1 cellular context compared by ENCODE assay signal in the genomic region with DNA sequence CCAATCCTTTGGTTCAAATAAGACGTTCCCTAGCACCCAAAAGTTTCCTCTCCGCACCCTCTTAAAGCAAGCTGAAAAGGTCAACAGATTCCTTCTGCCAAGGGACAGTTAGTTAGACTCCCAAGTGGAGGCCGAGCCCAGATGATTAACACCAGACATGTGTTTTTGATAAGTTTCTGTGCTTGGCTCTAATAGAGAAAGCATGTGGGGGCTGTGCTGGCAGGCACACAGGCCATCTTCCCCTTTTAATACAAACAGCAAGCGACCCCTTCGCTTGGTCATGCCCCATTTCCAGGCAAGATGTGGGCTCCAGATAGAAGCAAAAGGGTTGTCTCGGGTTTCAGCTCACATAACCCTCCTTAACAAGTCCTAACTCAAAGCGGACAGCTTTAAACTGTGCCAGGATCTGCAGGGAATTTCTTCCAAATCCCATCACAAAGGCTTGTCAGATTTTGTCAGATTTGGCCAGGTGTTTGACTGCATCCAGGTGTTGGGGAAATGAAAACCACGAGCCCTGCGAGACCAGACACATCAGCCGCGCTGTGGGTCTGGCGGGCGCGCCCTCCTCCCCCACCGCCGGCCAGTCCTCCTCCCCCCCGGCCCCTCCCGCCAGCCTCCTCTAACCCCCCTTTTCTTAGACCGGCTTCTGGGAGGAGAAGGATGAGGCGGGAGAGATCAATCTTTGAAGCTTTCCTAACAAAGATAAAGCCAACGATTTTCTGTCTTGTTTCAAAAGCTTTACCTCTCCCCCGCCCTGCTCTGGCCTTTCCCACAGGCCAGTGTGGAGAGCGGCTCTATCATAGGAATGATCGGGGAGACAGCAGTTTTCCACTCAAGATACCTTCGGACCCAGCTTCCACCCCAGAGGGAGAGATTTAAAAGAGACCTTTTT.
TF ChIP-seq lines count a peak whose summit lies in the region.

No MANE protein-coding gene starts in this region.

TF ChIP-seq in K562, 482 proteins besides CTCF, POLR2A, EP300 and RAD21 (continued from another document and continues in another):
- TF ChIP-seq TOE1 (IDR thresholded peaks at IDR 0.05; ENCODE audit: borderline replicate concordance) (peak; percentile 30; the same call in 1 of the 2 replicates), TOE1 (CRISPR knock-in tag; IDR thresholded peaks at IDR 0.05; ENCODE audit: borderline replicate concordance, low read depth) (no peak), ZBTB7A (IDR thresholded peaks at IDR 0.05; ENCODE audit: borderline replicate concordance, control insufficient read depth, low read depth, low read length) (peak; percentile 37; the same call in 1 of the 2 replicates), HDAC6 (IDR thresholded peaks at IDR 0.05; ENCODE audit: low read depth, low read length) (no peak), SRSF9 (IDR thresholded peaks at IDR 0.05; ENCODE audit: borderline replicate concordance, low read depth, low read length) (no peak), RFX7 (CRISPR knock-in tag; IDR thresholded peaks at IDR 0.05) (0 out of 2 replicates have a peak, but pooled peaks have one; percentile 8), MYBL2 (IDR thresholded peaks at IDR 0.05; ENCODE audit: low read depth) (no peak), MYBL2 (CRISPR knock-in tag; IDR thresholded peaks at IDR 0.05; ENCODE audit: borderline replicate concordance) (no peak), GATAD2B (IDR thresholded peaks at IDR 0.05; ENCODE audit: borderline replicate concordance) (peak; percentile 73), TRIM24 (IDR thresholded peaks at IDR 0.05) (peak in 1 of 2 experiments; percentile 14; a peak in 1 of 4 replicates), ZNF644 (tag; IDR thresholded peaks at IDR 0.05; ENCODE audit: low read depth) (0 out of 2 replicates have a peak, but pooled peaks have one; percentile 9), MAZ (CRISPR knock-in tag; conservative IDR thresholded peaks at IDR 0.05 in 1 of 2, IDR thresholded peaks at IDR 0.05 in 1 of 2) (peak; percentile 63 to 76; a peak in 3 of 4 replicates), POLR2B (IDR thresholded peaks at IDR 0.05; ENCODE audit: low read depth, partially characterized antibody) (peak; percentile 63), PHB2 (IDR thresholded peaks at IDR 0.05; ENCODE audit: low read depth) (no peak), TAL1 (IDR thresholded peaks at IDR 0.05) (0 out of 2 replicates have a peak, but pooled peaks have one; percentile 12), KAT8 (IDR thresholded peaks at IDR 0.05; ENCODE audit: low read depth) (no peak), EP400 (IDR thresholded peaks at IDR 0.05) (peak; percentile 27), BRCA1 (IDR thresholded peaks at IDR 0.05) (no peak), BRCA1 (CRISPR knock-in tag; IDR thresholded peaks at IDR 0.05) (no peak), RFX5 (IDR thresholded peaks at IDR 0.05; ENCODE audit: low read depth, low read length) (no peak), GTF2E2 (tag; IDR thresholded peaks at IDR 0.05) (peak; percentile 47; the same call in 1 of the 2 replicates), ZNF224 (CRISPR knock-in tag; IDR thresholded peaks at IDR 0.05) (no peak), TBP (optimal IDR thresholded peaks at IDR 0.05; ENCODE audit: low read depth, low read length) (peak; percentile 34), MTA1 (IDR thresholded peaks at IDR 0.05; ENCODE audit: borderline replicate concordance) (peak; percentile 56; the same call in 1 of the 2 replicates), SMARCA4 (IDR thresholded peaks at IDR 0.05) (peak; percentile 43; the same call in 1 of the 2 replicates), SMAD2 (IDR thresholded peaks at IDR 0.05; ENCODE audit: low read depth, low read length) (no peak), GATA2 (CRISPR knock-in tag; IDR thresholded peaks at IDR 0.05) (peak; percentile 55), TEAD2 (tag; IDR thresholded peaks at IDR 0.05) (0 out of 2 replicates have a peak, but pooled peaks have one; percentile 10), KDM5B (IDR thresholded peaks at IDR 0.05; ENCODE audit: insufficient replicate concordance, low read depth, low read length) (peak; percentile 42)
- TF ChIP-seq, protein P1, sequence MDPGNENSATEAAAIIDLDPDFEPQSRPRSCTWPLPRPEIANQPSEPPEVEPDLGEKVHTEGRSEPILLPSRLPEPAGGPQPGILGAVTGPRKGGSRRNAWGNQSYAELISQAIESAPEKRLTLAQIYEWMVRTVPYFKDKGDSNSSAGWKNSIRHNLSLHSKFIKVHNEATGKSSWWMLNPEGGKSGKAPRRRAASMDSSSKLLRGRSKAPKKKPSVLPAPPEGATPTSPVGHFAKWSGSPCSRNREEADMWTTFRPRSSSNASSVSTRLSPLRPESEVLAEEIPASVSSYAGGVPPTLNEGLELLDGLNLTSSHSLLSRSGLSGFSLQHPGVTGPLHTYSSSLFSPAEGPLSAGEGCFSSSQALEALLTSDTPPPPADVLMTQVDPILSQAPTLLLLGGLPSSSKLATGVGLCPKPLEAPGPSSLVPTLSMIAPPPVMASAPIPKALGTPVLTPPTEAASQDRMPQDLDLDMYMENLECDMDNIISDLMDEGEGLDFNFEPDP (CRISPR knock-in tag; IDR thresholded peaks at IDR 0.05) = no peak
- TF ChIP-seq, protein P2, sequence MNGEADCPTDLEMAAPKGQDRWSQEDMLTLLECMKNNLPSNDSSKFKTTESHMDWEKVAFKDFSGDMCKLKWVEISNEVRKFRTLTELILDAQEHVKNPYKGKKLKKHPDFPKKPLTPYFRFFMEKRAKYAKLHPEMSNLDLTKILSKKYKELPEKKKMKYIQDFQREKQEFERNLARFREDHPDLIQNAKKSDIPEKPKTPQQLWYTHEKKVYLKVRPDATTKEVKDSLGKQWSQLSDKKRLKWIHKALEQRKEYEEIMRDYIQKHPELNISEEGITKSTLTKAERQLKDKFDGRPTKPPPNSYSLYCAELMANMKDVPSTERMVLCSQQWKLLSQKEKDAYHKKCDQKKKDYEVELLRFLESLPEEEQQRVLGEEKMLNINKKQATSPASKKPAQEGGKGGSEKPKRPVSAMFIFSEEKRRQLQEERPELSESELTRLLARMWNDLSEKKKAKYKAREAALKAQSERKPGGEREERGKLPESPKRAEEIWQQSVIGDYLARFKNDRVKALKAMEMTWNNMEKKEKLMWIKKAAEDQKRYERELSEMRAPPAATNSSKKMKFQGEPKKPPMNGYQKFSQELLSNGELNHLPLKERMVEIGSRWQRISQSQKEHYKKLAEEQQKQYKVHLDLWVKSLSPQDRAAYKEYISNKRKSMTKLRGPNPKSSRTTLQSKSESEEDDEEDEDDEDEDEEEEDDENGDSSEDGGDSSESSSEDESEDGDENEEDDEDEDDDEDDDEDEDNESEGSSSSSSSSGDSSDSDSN (IDR thresholded peaks at IDR 0.05; ENCODE audit: borderline replicate concordance in 1 of 2, low read depth in 2 of 2, low read length in 2 of 2) = 0 out of 4 replicates have a peak, but pooled peaks of 1 of the 2 experiments have one; percentile 45
- TF ChIP-seq, protein P3, sequence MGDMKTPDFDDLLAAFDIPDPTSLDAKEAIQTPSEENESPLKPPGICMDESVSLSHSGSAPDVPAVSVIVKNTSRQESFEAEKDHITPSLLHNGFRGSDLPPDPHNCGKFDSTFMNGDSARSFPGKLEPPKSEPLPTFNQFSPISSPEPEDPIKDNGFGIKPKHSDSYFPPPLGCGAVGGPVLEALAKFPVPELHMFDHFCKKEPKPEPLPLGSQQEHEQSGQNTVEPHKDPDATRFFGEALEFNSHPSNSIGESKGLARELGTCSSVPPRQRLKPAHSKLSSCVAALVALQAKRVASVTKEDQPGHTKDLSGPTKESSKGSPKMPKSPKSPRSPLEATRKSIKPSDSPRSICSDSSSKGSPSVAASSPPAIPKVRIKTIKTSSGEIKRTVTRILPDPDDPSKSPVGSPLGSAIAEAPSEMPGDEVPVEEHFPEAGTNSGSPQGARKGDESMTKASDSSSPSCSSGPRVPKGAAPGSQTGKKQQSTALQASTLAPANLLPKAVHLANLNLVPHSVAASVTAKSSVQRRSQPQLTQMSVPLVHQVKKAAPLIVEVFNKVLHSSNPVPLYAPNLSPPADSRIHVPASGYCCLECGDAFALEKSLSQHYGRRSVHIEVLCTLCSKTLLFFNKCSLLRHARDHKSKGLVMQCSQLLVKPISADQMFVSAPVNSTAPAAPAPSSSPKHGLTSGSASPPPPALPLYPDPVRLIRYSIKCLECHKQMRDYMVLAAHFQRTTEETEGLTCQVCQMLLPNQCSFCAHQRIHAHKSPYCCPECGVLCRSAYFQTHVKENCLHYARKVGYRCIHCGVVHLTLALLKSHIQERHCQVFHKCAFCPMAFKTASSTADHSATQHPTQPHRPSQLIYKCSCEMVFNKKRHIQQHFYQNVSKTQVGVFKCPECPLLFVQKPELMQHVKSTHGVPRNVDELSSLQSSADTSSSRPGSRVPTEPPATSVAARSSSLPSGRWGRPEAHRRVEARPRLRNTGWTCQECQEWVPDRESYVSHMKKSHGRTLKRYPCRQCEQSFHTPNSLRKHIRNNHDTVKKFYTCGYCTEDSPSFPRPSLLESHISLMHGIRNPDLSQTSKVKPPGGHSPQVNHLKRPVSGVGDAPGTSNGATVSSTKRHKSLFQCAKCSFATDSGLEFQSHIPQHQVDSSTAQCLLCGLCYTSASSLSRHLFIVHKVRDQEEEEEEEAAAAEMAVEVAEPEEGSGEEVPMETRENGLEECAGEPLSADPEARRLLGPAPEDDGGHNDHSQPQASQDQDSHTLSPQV (IDR thresholded peaks at IDR 0.05) = peak; percentile 77
- TF ChIP-seq, protein P4, sequence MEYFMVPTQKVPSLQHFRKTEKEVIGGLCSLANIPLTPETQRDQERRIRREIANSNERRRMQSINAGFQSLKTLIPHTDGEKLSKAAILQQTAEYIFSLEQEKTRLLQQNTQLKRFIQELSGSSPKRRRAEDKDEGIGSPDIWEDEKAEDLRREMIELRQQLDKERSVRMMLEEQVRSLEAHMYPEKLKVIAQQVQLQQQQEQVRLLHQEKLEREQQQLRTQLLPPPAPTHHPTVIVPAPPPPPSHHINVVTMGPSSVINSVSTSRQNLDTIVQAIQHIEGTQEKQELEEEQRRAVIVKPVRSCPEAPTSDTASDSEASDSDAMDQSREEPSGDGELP (CRISPR knock-in tag; IDR thresholded peaks at IDR 0.05; ENCODE audit: borderline replicate concordance) = peak; percentile 50; the same call in 1 of the 2 replicates
- TF ChIP-seq, protein P5, sequence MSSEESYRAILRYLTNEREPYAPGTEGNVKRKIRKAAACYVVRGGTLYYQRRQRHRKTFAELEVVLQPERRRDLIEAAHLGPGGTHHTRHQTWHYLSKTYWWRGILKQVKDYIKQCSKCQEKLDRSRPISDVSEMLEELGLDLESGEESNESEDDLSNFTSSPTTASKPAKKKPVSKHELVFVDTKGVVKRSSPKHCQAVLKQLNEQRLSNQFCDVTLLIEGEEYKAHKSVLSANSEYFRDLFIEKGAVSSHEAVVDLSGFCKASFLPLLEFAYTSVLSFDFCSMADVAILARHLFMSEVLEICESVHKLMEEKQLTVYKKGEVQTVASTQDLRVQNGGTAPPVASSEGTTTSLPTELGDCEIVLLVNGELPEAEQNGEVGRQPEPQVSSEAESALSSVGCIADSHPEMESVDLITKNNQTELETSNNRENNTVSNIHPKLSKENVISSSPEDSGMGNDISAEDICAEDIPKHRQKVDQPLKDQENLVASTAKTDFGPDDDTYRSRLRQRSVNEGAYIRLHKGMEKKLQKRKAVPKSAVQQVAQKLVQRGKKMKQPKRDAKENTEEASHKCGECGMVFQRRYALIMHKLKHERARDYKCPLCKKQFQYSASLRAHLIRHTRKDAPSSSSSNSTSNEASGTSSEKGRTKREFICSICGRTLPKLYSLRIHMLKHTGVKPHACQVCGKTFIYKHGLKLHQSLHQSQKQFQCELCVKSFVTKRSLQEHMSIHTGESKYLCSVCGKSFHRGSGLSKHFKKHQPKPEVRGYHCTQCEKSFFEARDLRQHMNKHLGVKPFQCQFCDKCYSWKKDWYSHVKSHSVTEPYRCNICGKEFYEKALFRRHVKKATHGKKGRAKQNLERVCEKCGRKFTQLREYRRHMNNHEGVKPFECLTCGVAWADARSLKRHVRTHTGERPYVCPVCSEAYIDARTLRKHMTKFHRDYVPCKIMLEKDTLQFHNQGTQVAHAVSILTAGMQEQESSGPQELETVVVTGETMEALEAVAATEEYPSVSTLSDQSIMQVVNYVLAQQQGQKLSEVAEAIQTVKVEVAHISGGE (CRISPR knock-in tag; IDR thresholded peaks at IDR 0.05) = peak in 1 of 3 experiments; percentile 38; a peak in 1 of 6 replicates
- TF ChIP-seq, protein P6, sequence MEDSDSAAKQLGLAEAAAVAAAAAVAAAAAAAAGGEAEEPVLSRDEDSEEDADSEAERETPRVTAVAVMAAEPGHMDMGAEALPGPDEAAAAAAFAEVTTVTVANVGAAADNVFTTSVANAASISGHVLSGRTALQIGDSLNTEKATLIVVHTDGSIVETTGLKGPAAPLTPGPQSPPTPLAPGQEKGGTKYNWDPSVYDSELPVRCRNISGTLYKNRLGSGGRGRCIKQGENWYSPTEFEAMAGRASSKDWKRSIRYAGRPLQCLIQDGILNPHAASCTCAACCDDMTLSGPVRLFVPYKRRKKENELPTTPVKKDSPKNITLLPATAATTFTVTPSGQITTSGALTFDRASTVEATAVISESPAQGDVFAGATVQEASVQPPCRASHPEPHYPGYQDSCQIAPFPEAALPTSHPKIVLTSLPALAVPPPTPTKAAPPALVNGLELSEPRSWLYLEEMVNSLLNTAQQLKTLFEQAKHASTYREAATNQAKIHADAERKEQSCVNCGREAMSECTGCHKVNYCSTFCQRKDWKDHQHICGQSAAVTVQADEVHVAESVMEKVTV (CRISPR knock-in tag; IDR thresholded peaks at IDR 0.05) = peak; percentile 21; the same call in 1 of the 2 replicates
- TF ChIP-seq, protein P7, sequence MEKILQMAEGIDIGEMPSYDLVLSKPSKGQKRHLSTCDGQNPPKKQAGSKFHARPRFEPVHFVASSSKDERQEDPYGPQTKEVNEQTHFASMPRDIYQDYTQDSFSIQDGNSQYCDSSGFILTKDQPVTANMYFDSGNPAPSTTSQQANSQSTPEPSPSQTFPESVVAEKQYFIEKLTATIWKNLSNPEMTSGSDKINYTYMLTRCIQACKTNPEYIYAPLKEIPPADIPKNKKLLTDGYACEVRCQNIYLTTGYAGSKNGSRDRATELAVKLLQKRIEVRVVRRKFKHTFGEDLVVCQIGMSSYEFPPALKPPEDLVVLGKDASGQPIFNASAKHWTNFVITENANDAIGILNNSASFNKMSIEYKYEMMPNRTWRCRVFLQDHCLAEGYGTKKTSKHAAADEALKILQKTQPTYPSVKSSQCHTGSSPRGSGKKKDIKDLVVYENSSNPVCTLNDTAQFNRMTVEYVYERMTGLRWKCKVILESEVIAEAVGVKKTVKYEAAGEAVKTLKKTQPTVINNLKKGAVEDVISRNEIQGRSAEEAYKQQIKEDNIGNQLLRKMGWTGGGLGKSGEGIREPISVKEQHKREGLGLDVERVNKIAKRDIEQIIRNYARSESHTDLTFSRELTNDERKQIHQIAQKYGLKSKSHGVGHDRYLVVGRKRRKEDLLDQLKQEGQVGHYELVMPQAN (IDR thresholded peaks at IDR 0.05; ENCODE audit: borderline replicate concordance) = 0 out of 2 replicates have a peak, but pooled peaks have one; percentile 23
- TF ChIP-seq, protein P8, sequence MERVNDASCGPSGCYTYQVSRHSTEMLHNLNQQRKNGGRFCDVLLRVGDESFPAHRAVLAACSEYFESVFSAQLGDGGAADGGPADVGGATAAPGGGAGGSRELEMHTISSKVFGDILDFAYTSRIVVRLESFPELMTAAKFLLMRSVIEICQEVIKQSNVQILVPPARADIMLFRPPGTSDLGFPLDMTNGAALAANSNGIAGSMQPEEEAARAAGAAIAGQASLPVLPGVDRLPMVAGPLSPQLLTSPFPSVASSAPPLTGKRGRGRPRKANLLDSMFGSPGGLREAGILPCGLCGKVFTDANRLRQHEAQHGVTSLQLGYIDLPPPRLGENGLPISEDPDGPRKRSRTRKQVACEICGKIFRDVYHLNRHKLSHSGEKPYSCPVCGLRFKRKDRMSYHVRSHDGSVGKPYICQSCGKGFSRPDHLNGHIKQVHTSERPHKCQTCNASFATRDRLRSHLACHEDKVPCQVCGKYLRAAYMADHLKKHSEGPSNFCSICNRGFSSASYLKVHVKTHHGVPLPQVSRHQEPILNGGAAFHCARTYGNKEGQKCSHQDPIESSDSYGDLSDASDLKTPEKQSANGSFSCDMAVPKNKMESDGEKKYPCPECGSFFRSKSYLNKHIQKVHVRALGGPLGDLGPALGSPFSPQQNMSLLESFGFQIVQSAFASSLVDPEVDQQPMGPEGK (CRISPR knock-in tag; IDR thresholded peaks at IDR 0.05; ENCODE audit: borderline replicate concordance) = 0 out of 2 replicates have a peak, but pooled peaks have one; percentile 45
